ENCODE assay signal across 8 cellular contexts in the genomic region with DNA sequence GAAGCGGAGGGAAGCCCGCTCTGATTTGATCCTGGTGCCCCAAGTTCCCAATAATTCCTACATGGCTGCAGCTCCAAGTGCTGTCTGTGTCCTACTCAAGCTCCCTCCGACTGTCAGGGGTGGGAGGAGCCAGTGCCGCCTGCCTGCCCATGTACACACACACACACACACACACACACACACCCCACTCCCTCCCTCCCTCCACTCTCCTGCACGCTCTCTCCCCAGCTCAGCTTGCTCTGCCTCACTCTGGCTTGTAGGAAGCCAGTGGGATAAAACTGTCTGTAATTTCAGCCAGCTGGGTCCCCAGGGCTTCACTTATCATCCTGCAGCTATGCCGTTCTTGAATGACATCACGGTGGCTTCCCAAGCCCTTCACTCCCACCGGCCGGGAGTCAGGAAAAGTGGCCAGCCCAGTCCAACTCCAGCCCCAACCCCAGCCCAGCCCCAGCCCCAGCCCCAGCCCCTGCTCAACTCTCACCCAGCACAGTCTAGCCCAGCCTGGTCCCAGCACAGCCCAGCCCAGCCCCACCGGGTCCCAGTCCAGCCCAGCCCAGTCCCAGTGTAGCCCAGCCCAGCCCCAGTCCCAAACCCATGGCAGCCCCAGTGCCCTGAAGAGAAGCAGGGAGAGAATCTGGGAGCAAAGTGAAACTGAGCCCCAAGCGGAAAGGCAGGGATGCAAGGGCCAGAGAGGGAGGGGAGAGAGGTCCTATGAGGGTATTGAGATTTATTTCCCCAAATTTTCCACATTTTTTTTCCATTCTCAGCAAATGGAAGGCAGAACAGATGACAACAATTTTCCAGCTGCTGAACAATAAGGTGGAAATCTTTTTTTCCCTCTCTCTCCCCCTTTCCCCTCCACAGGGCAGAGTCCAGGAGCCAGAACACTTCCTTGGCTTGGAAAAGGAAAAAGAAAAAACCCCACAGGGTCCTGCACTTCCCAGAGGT.
DNase-seq lines count a peak whose midpoint lies in the region; ATAC-seq, FAIRE-seq and TF ChIP-seq lines count a peak whose summit lies in the region.

No MANE protein-coding gene starts in this region.

- H3K27ac ChIP-seq in BLaER1 = no peak overlapping the region
- peak overlapping the region; percentile 93 for H3K27ac ChIP-seq in osteoblast (ENCODE audit: low read depth, low read length)
- no peak overlapping the region for H3K27ac ChIP-seq in OCI-LY7 (ENCODE audit: low read depth, low read length, poor library complexity, severe bottlenecking)

- DNase-seq in frontal cortex (ENCODE audit: low spot score in 2 of 2) (peak; percentile 66 to 79), osteoblast (ENCODE audit: insufficient read length, low spot score, missing footprints) (peak; percentile 97), D341Med (ENCODE audit: low spot score) (no peak), OCI-LY7 (ENCODE audit: low spot score) (no peak)

- H3K79me2 ChIP-seq in osteoblast (ENCODE audit: insufficient read depth, low read length) = peaks cover 6% of the 10 kb centered on the region
- H3K79me2 ChIP-seq in OCI-LY7 (ENCODE audit: insufficient read depth, low read depth, low read length) = no peaks in the 10 kb centered on the region

- H3K4me2 ChIP-seq in BLaER1 = peak overlapping the region; percentile 3; the same call in 1 of the 2 replicates
- peak overlapping the region; percentile 73 for H3K4me2 ChIP-seq in osteoblast (ENCODE audit: insufficient read depth, low read length)
- H3K4me2 ChIP-seq in OCI-LY7 (ENCODE audit: low read length) = no peak overlapping the region

- peaks cover 75% of the 10 kb centered on the region for H3K36me3 ChIP-seq in BLaER1
- peaks cover 59% of the 10 kb centered on the region for H3K36me3 ChIP-seq in osteoblast (ENCODE audit: insufficient read depth, low read length)
- H3K36me3 ChIP-seq in OCI-LY7 (ENCODE audit: insufficient read depth, low read length) = no peaks in the 10 kb centered on the region

- intact Hi-C loops in OCI-LY7 (cut with micrococcal nuclease; ENCODE audit: unreplicated experiment) = no loop called here

- H3K4me3 ChIP-seq in BLaER1 (no peak overlapping the region), osteoblast (ENCODE audit: insufficient read depth, low read length) (peak overlapping the region; percentile 47), OCI-LY7 (ENCODE audit: low read depth, low read length, poor library complexity, severe bottlenecking) (no peak overlapping the region)

- H3K9me3 ChIP-seq in BLaER1 = no peaks in the 10 kb centered on the region
- H3K9me3 ChIP-seq in osteoblast (ENCODE audit: low read depth, low read length) = no peaks in the 10 kb centered on the region
- H3K9me3 ChIP-seq in OCI-LY7 (ENCODE audit: low read length) = no peaks in the 10 kb centered on the region

- no peaks in the 10 kb centered on the region for H3K9me2 ChIP-seq in OCI-LY7 (ENCODE audit: insufficient read depth, low read length)

- no TSS peak for BruUV-seq in OCI-LY7 (replicated peaks; lab: Mats Ljungman, UMichigan)

- POLR2A ChIA-PET in OCI-LY7 (lab: Charles Lee) = no interaction called here

- ATAC-seq in GM21390 (IDR thresholded peaks at IDR 0.05; ENCODE audit: unreplicated experiment) (no peak), HG03565 (IDR thresholded peaks at IDR 0.05; ENCODE audit: unreplicated experiment) (no peak)

- no peaks in the 10 kb centered on the region for H3K27me3 ChIP-seq in BLaER1
- H3K27me3 ChIP-seq in osteoblast (ENCODE audit: insufficient read depth, low read length) = no peaks in the 10 kb centered on the region

- CTCF ChIA-PET in OCI-LY7 (lab: Charles Lee; ENCODE audit: unreplicated experiment) = interaction anchor here (0.6 kb wide), 1 partner anchor 737 kb away, joined by 3 read pairs; no protein-coding TSS in a partner anchor

- TF ChIP-seq CTCF in osteoblast (IDR thresholded peaks at IDR 0.05; ENCODE audit: extremely low read depth, low read depth, low read length) = no peak
- no peak for TF ChIP-seq CTCF in OCI-LY7 (conservative IDR thresholded peaks at IDR 0.05; ENCODE audit: low read length)

- no peak for FAIRE-seq in frontal cortex (lab: Jason Lieb, UNC)

- H2AFZ ChIP-seq in osteoblast (ENCODE audit: low read length) (no peak overlapping the region), OCI-LY7 (ENCODE audit: low read length) (no peak overlapping the region)

- H3K4me1 ChIP-seq in BLaER1 (peaks cover 20% of the 10 kb centered on the region), osteoblast (ENCODE audit: insufficient read depth, low read length) (peaks cover 15% of the 10 kb centered on the region), OCI-LY7 (ENCODE audit: insufficient read depth, low read length, poor library complexity, severe bottlenecking) (no peaks in the 10 kb centered on the region)

- H4K20me1 ChIP-seq in BLaER1 = peaks cover 30% of the 10 kb centered on the region; the same call in 1 of the 2 replicates
- H4K20me1 ChIP-seq in osteoblast (ENCODE audit: insufficient read depth, low read length) = peaks cover 31% of the 10 kb centered on the region
- H4K20me1 ChIP-seq in OCI-LY7 (ENCODE audit: insufficient read depth, low read length) = no peaks in the 10 kb centered on the region

- H3K9ac ChIP-seq in BLaER1 = no peak overlapping the region

TF ChIP-seq in PFSK-1, 5 proteins besides CTCF, POLR2A, EP300 and RAD21:
- TF ChIP-seq FOXP2 (optimal IDR thresholded peaks at IDR 0.05; ENCODE audit: borderline replicate concordance, extremely low read depth, extremely low read length, insufficient read depth) (peak; percentile 88), TAF1 (IDR thresholded peaks at IDR 0.05; ENCODE audit: borderline replicate concordance, insufficient read depth, low read length) (no peak)
TF ChIP-seq in PFSK-1: peak in this region for 1.

Comparison
In these comparisons a context has a peak if more than half of its experiments do, and no peak if none do; other contexts are left out.
1. DNase-seq: peak in frontal cortex (2 of 2) and osteoblast (single experiment); none in D341Med (single experiment) and OCI-LY7 (single experiment).